Comparison of ENCODE assay signal across 19 cellular contexts in genomic region chr2:155218292-155218924, GRCh38.
DNase-seq lines count a peak whose midpoint lies in the region; ATAC-seq, FAIRE-seq and TF ChIP-seq lines count a peak whose summit lies in the region.
"Had no signal": no experiment of that assay in that cellular context is flagged by ENCODE, and none has a peak within 500 bp of the region (broad histone marks: within the 10 kb centered on the region; RNA-seq: fewer than 3 reads in every experiment).

No MANE protein-coding gene starts in this region.

- no peak overlapping the region for H3K27ac ChIP-seq in effector memory CD4-positive, alpha-beta T cell (ENCODE audit: insufficient read depth, low read length, poor library complexity, severe bottlenecking)
- H3K27ac ChIP-seq: pancreas, thoracic aorta had no signal

- DNase-seq in GM12891 (ENCODE audit: insufficient read length, low spot score) = no peak
- no peak for DNase-seq in GM19239 (ENCODE audit: insufficient read length, low spot score)
- DNase-seq in effector memory CD4-positive, alpha-beta T cell = no peak
- no peak for DNase-seq in NCI-H2196 (lab: John Stamatoyannopoulos, UW; ENCODE audit: unreplicated experiment)
- DNase-seq: activated naive CD8-positive, alpha-beta T cell treated with anti-CD3 and anti-CD28 coated beads, Interleukin-2, amount 50 U/mL, for 24 hours; CD8-positive, alpha-beta memory T cell; central memory CD4-positive, alpha-beta T cell; NCI-H1105; pancreas; T-cell had no signal

- H3K36me3 ChIP-seq in effector memory CD4-positive, alpha-beta T cell (ENCODE audit: control insufficient read depth, insufficient read depth, low read length) = no peaks in the 10 kb centered on the region
- H3K36me3 ChIP-seq: pancreas, thoracic aorta had no signal

- no peaks in the 10 kb centered on the region for H3K27me3 ChIP-seq in effector memory CD4-positive, alpha-beta T cell (replicated peaks; ENCODE audit: control insufficient read depth, insufficient read depth, low read length, poor library complexity, severe bottlenecking)
- H3K27me3 ChIP-seq: pancreas had no signal

- H3K4me1 ChIP-seq in effector memory CD4-positive, alpha-beta T cell (ENCODE audit: control insufficient read depth, insufficient read depth, low read length, poor library complexity, severe bottlenecking) = no peaks in the 10 kb centered on the region

- FAIRE-seq in GM12891 (lab: Jason Lieb, UNC) (no peak), GM19239 (lab: Jason Lieb, UNC) (peak; percentile 74)
- FAIRE-seq: endothelial cell of umbilical vein, HepG2, RCC 7860 had no signal

- no peak for TF ChIP-seq POLR2A in GM12891 (IDR thresholded peaks at IDR 0.05; ENCODE audit: low read depth, low read length)

- no peaks in the 10 kb centered on the region for H3K9me3 ChIP-seq in effector memory CD4-positive, alpha-beta T cell (ENCODE audit: control insufficient read depth, low read length)
- H3K9me3 ChIP-seq: pancreas, thoracic aorta had no signal

- H3K4me3 ChIP-seq in effector memory CD4-positive, alpha-beta T cell (ENCODE audit: insufficient read depth, low read depth, low read length, poor library complexity, severe bottlenecking) = no peak overlapping the region
- H3K4me3 ChIP-seq: pancreas, thoracic aorta had no signal

- ATAC-seq in HG02588 (IDR thresholded peaks at IDR 0.05; ENCODE audit: unreplicated experiment) (peak; percentile 38), HG03432 (IDR thresholded peaks at IDR 0.05; ENCODE audit: unreplicated experiment) (peak; percentile 42), GM19324 (IDR thresholded peaks at IDR 0.05; ENCODE audit: low FRiP score, unreplicated experiment) (no peak), HG02840 (IDR thresholded peaks at IDR 0.05; ENCODE audit: low FRiP score, unreplicated experiment) (no peak)
- ATAC-seq: activated CD4-positive, CD25-positive, alpha-beta regulatory T cell treated with anti-CD3 and anti-CD28 coated beads, Interleukin-2, amount 50 U/mL, for 24 hours; activated naive CD8-positive, alpha-beta T cell treated with anti-CD3 and anti-CD28 coated beads, Interleukin-2, amount 50 U/mL, for 24 hours; HepG2; pancreas; T-cell had no signal

TF ChIP-seq in GM12891, 5 proteins besides CTCF, POLR2A, EP300 and RAD21:
- no peak for TF ChIP-seq POLR2AphosphoS5 (IDR thresholded peaks at IDR 0.05; ENCODE audit: low read depth, low read length)
- 0 out of 2 replicates have a peak, but pooled peaks have one; percentile 22 for TF ChIP-seq SPI1 (IDR thresholded peaks at IDR 0.05; ENCODE audit: low read depth, low read length)
- TF ChIP-seq POU2F2 (IDR thresholded peaks at IDR 0.05; ENCODE audit: low read depth, low read length) = no peak
- TF ChIP-seq TAF1 (IDR thresholded peaks at IDR 0.05; ENCODE audit: low read depth, low read length) = no peak
- no peak for TF ChIP-seq PAX5 (IDR thresholded peaks at IDR 0.05; ENCODE audit: insufficient read depth, low read length, severe bottlenecking)

Comparison
In these comparisons a context has a peak if more than half of its experiments do, and no peak if none do; other contexts are left out.
1. ATAC-seq: peak in HG02588 (single experiment) and HG03432 (single experiment); none in GM19324 (single experiment) and HG02840 (single experiment).